8 cellular contexts compared by ENCODE assay signal in genomic region chr20:48787861-48788375, GRCh38. TPM values are rescaled to one million over a fixed set of nuclear protein-coding genes. Genes with fewer than 3 reads are reported as not detected.
DNase-seq lines count a peak whose midpoint lies in the region; ATAC-seq and TF ChIP-seq lines count a peak whose summit lies in the region.

No MANE protein-coding gene starts in this region.

- TF ChIP-seq CTCF in AG09309 (IDR thresholded peaks at IDR 0.05; ENCODE audit: control insufficient read depth, insufficient read depth, low read depth, low read length, missing control alignments) (no peak), epithelial cell of esophagus (IDR thresholded peaks at IDR 0.05; ENCODE audit: insufficient read depth, low read depth, low read length, missing control alignments) (no peak), stomach (IDR thresholded peaks at IDR 0.05) (no peak), Calu3 (IDR thresholded peaks at IDR 0.05; ENCODE audit: unreplicated experiment) (no peak)

- peaks cover 15 to 87% (median 24%) of the 10 kb centered on the region in 4 donors for H3K4me1 ChIP-seq in stomach

- H3K4me3 ChIP-seq in AG09309 (ENCODE audit: control insufficient read depth, low read depth, low read length) = no peak overlapping the region
- no peak overlapping the region for H3K4me3 ChIP-seq in epithelial cell of esophagus (ENCODE audit: low read length)
- H3K4me3 ChIP-seq in stomach = no peak overlapping the region

- H3K36me3 ChIP-seq in stomach = no peaks in the 10 kb centered on the region

- H3K27ac ChIP-seq in stomach = peak overlapping the region in 3 of 5 donors; percentile 25 to 62 (median 58)

- TF ChIP-seq POLR2A in stomach (IDR thresholded peaks at IDR 0.05) = no peak

- H3K36me3 Mint-ChIP-seq in Calu3 (ENCODE audit: insufficient read depth, unreplicated experiment) = no peaks in the 10 kb centered on the region

- no peaks in the 10 kb centered on the region for H3K9me3 ChIP-seq in stomach

- peaks cover 0 to 4% (median 0%) of the 10 kb centered on the region in 3 donors for H3K27me3 ChIP-seq in stomach

- 45 to 82% (median 69%) methylated on average over 9 of the region's 9 CpGs for WGBS in stomach, 5 donors

- H3K9me3 Mint-ChIP-seq in Calu3 (ENCODE audit: low read depth, unreplicated experiment) = no peaks in the 10 kb centered on the region

- H3K27ac Mint-ChIP-seq in Calu3 (ENCODE audit: unreplicated experiment) = no peak overlapping the region

- BruUV-seq in Calu3 (replicated peaks; lab: Mats Ljungman, UMichigan) = no TSS peak

- H3K27me3 Mint-ChIP-seq in Calu3 (ENCODE audit: unreplicated experiment) = no peaks in the 10 kb centered on the region

- ATAC-seq in GM19043 (IDR thresholded peaks at IDR 0.05; ENCODE audit: low read depth, unreplicated experiment) (peak; percentile 8), GM19467 (IDR thresholded peaks at IDR 0.05; ENCODE audit: unreplicated experiment) (no peak)

- intact Hi-C loops in stomach (cut with DNase I; ENCODE audit: low total_unique reads) (no loop called here), Calu3 (cut with micrococcal nuclease; ENCODE audit: unreplicated experiment) (no loop called here)

- no peaks in the 10 kb centered on the region for H3K4me1 Mint-ChIP-seq in Calu3 (ENCODE audit: low read depth, unreplicated experiment)

- no peak overlapping the region for H3K4me3 Mint-ChIP-seq in Calu3 (ENCODE audit: low read depth, unreplicated experiment)

- DNase-seq in AG09309 (ENCODE audit: low read depth) (peak; percentile 25), RPMI7951 (ENCODE audit: low read depth) (peak; percentile 68), epithelial cell of esophagus (ENCODE audit: low read depth) (peak; percentile 10), stomach (no peak), NCI-H187 treated with DMSO at 0.1 percent for 48 hours (lab: John Stamatoyannopoulos, UW) (no peak), Calu3 (no peak)

- CTCF ChIA-PET in Calu3 (lab: Charles Lee) = interaction anchor here (0.5 to 0.7 kb wide), 3 partner anchors 20 to 540 kb away, joined by 3 to 5 read pairs (median 4); no protein-coding TSS in a partner anchor

- no peak for TF ChIP-seq EP300 in stomach (IDR thresholded peaks at IDR 0.05)

RNA-seq across cellular contexts. Expression of gene PREX1, which starts 39.9 kb away (rescaled TPM):
- total RNA-seq in RPMI7951 (2014; rRNA removed; shearing (Covaris generic)) = 1.2 and 1.3 TPM in 2 replicates
- 10 to 100 TPM in 3 of 5 donors, 1 to 10 TPM in 2; 9.0 to 25.2 (median 19.3) TPM for total RNA-seq in stomach
- polyA plus RNA-seq in stomach = 10 to 100 TPM in 2 of 3 donors, 1 to 10 TPM in 1; 5.2 to 17.4 (median 15.7) TPM
- total RNA-seq in Calu3 (2022) = 0.31 and 1.3 TPM in 2 replicates

Comparison
In these comparisons a context has a peak if more than half of its experiments do, and no peak if none do; other contexts are left out.
1. DNase-seq: peak in AG09309 (single experiment), RPMI7951 (single experiment) and epithelial cell of esophagus (single experiment); none in stomach (single experiment), NCI-H187 treated with DMSO at 0.1 percent for 48 hours (single experiment) and Calu3 (single experiment).